In the genomic region with DNA sequence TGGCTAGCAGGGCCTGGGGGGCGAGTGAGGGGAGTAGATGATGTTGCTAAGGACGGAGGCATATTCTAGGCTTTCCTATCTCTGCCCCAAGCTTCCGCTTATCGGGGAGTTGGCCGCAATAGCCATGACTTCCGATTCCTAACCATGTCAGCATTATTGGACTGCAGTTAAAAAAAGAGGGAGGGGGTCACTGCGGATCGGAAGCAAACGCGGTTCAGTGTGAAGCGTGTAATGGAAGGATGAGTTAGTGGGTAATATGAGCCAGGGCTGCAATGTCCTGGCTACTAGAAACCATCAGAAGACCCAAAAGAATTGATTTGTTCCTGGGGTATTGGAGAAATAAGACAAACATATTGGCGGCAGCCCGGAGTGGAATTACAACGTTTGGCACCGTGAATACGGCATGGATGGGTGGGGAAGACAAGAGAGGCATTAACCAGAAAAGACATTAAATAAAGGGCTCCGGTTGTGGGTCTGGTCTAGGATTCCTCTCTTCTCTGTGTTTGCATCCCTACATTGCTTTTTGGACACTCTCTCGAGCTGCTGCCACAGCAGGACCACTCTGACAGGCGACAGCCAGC, we compare ENCODE assay signal across 8 cellular contexts.
DNase-seq lines count a peak whose midpoint lies in the region; ATAC-seq and TF ChIP-seq lines count a peak whose summit lies in the region.

No MANE protein-coding gene starts in this region.

- H3K9me2 ChIP-seq in PC-3 (replicated peaks; ENCODE audit: low read length), result no peaks in the 10 kb centered on the region

- ATAC-seq in PC-3 (0 out of 2 replicates have a peak, but pooled peaks have one; percentile 12), GM18858 (IDR thresholded peaks at IDR 0.05; ENCODE audit: unreplicated experiment) (no peak)

- no peak overlapping the region for H3K27ac ChIP-seq in PC-3 (ENCODE audit: low read length)
- no peak overlapping the region for H3K27ac ChIP-seq in parathyroid adenoma

- BruUV-seq in PC-3 (replicated peaks; lab: Mats Ljungman, UMichigan), result no TSS peak

- H3K9me3 ChIP-seq in BE2C (no peaks in the 10 kb centered on the region), PC-3 (ENCODE audit: low read length) (no peaks in the 10 kb centered on the region), parathyroid adenoma (ENCODE audit: control insufficient read depth, low read length) (no peaks in the 10 kb centered on the region)

- H3K27me3 ChIP-seq in BE2C, result peaks cover 30% of the 10 kb centered on the region
- H3K27me3 ChIP-seq in PC-3 (ENCODE audit: low read length), result peaks cover 32% of the 10 kb centered on the region
- H3K27me3 ChIP-seq in parathyroid adenoma (ENCODE audit: control insufficient read depth, insufficient read depth, low read length), result no peaks in the 10 kb centered on the region

- CTCF ChIA-PET in PC-3 (lab: Charles Lee), result no interaction called here

- intact Hi-C loops in PC-3 (cut with micrococcal nuclease), result no loop called here

- no peaks in the 10 kb centered on the region for H4K20me1 ChIP-seq in PC-3 (ENCODE audit: low read length)

- H3K4me3 ChIP-seq in BE2C (ENCODE audit: low read depth, low read length) (peak overlapping the region; percentile 33; the same call in 1 of the 2 replicates), PC-3 (ENCODE audit: low read length) (peak overlapping the region; percentile 72), fibroblast of villous mesenchyme (ENCODE audit: low read depth, low read length) (peak overlapping the region; percentile 9), parathyroid adenoma (ENCODE audit: low read depth, low read length) (peak overlapping the region; percentile 47)

- POLR2A ChIA-PET in PC-3 (lab: Charles Lee; ENCODE audit: unreplicated experiment), result no interaction called here

- H3F3A ChIP-seq in PC-3 (ENCODE audit: low read length, unreplicated experiment), result no peaks in the 10 kb centered on the region

- H3K9ac ChIP-seq in PC-3 (ENCODE audit: low read length), result no peak overlapping the region
- no peak overlapping the region for H3K9ac ChIP-seq in parathyroid adenoma

- H3K79me2 ChIP-seq in PC-3 (ENCODE audit: low read length) (no peaks in the 10 kb centered on the region), parathyroid adenoma (no peaks in the 10 kb centered on the region)

- H3K4me2 ChIP-seq in PC-3 (ENCODE audit: low read length), result peak overlapping the region; percentile 96
- H3K4me2 ChIP-seq in parathyroid adenoma (ENCODE audit: low read length), result peak overlapping the region; percentile 67

- peak overlapping the region; percentile 87 for H2AFZ ChIP-seq in PC-3 (ENCODE audit: low read length)
- H2AFZ ChIP-seq in parathyroid adenoma, result no peak overlapping the region

- H3K36me3 ChIP-seq in BE2C (no peaks in the 10 kb centered on the region), PC-3 (ENCODE audit: low read depth, low read length) (no peaks in the 10 kb centered on the region), parathyroid adenoma (ENCODE audit: control insufficient read depth, insufficient read depth, low read length) (no peaks in the 10 kb centered on the region)

- no peak for DNase-seq in BE2C
- DNase-seq in PC-3, result no peak
- no peak for DNase-seq in fibroblast of villous mesenchyme (ENCODE audit: low read depth)
- no peak for DNase-seq in stimulated activated CD4-positive, alpha-beta T cell treated with anti-CD3 and anti-CD28 coated beads, Interleukin-2, amount 100 ng/mL, for 48 hours
- DNase-seq in dedifferentiated amniotic fluid mesenchymal stem cell (ENCODE audit: extremely low spot score), result no peak
- DNase-seq in T-helper 1 cell, result no peak

- H3K4me1 ChIP-seq in BE2C (no peaks in the 10 kb centered on the region), PC-3 (ENCODE audit: insufficient read depth, low read length) (peaks cover 5% of the 10 kb centered on the region; the same call in 1 of the 2 replicates), parathyroid adenoma (no peaks in the 10 kb centered on the region)

- TF ChIP-seq CTCF in BE2C (IDR thresholded peaks at IDR 0.05; ENCODE audit: low read depth, low read length) (no peak), PC-3 (conservative IDR thresholded peaks at IDR 0.05; ENCODE audit: low read depth, low read length) (no peak), fibroblast of villous mesenchyme (IDR thresholded peaks at IDR 0.05; ENCODE audit: insufficient read depth, low read depth, low read length) (no peak), parathyroid adenoma (IDR thresholded peaks at IDR 0.05) (no peak)

Comparison
In these comparisons a context has a peak if more than half of its experiments do, and no peak if none do; other contexts are left out.
1. H3K4me3 ChIP-seq: peak in every context shown above with its lines; median percentile 72 in PC-3; 47 in parathyroid adenoma; 33 in BE2C; 9 in fibroblast of villous mesenchyme.